ENCODE assay signal across 1 cellular context in the genomic region with DNA sequence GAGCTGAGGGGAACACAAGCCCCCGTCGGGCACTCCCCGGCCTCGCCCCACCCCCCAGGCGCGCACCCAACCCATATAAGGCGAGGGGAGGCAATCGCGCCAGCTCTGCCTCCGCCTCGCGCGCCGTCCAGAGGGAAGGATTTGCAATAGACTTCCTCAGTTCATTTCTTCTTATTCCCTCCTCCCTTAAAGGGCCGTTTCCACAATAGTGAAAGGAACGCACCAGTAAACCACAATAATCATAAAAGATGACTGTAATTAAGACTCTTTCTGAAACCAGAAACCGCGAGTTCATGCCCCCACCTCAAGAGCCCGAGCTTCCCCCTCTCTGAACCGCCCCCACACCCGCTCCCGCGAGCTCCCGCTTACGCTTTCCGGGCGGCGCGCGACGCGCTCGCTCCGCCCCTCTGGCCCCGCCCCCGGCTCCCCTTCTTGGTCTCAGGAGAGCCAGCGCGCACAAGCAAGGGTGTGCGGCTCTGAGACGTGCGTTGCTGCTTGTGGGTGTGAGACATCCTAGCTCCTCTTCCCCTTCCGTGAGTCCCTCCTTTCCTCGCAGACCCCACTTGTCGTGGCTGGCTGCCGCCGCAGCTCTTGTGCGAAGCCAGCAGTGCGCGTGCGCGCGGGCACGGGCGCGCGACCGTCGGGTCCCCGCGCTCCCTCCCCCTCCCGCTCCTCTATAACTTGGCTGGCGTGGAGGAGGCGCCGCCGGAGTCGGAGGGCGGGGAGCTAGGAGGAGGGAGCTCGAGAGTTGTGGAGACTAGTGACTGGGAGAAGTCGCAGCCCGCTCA.
A peak's percentile ranks its signal among the peaks of the same experiment; 100 is the strongest.
TF ChIP-seq lines count a peak whose summit lies in the region.

A gene with protein sequence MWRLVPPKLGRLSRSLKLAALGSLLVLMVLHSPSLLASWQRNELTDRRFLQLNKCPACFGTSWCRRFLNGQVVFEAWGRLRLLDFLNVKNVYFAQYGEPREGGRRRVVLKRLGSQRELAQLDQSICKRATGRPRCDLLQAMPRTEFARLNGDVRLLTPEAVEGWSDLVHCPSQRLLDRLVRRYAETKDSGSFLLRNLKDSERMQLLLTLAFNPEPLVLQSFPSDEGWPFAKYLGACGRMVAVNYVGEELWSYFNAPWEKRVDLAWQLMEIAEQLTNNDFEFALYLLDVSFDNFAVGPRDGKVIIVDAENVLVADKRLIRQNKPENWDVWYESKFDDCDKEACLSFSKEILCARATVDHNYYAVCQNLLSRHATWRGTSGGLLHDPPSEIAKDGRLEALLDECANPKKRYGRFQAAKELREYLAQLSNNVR (plus strand): TSS at position 457 of the 788 bp plus-strand sequence. CDS start 510 bp downstream, outside the sequence.

TF ChIP-seq in K562, 482 proteins besides CTCF, POLR2A, EP300 and RAD21 (continued from another document and continues in another):
- TF ChIP-seq MAFF (IDR thresholded peaks at IDR 0.05; ENCODE audit: low read length) (no peak), ESRRB (CRISPR knock-in tag; IDR thresholded peaks at IDR 0.05; ENCODE audit: borderline replicate concordance) (no peak), ARHGAP35 (IDR thresholded peaks at IDR 0.05; ENCODE audit: partially characterized antibody) (no peak), ZNF707 (CRISPR knock-in tag; conservative IDR thresholded peaks at IDR 0.05) (no peak), CREB1 (IDR thresholded peaks at IDR 0.05) (peak; percentile 48), CREB1 (CRISPR knock-in tag; IDR thresholded peaks at IDR 0.05) (no peak; the same call in 1 of the 2 replicates), KAT2B (IDR thresholded peaks at IDR 0.05; ENCODE audit: low read depth, low read length) (no peak), TCF3 (CRISPR knock-in tag; IDR thresholded peaks at IDR 0.05) (no peak), RFX5 (IDR thresholded peaks at IDR 0.05; ENCODE audit: low read depth, low read length) (no peak), ZNF408 (CRISPR knock-in tag; IDR thresholded peaks at IDR 0.05; ENCODE audit: low read depth) (no peak), ZNF224 (CRISPR knock-in tag; IDR thresholded peaks at IDR 0.05) (no peak), KAT7 (CRISPR knock-in tag; IDR thresholded peaks at IDR 0.05; ENCODE audit: borderline replicate concordance) (peak; percentile 54; the same call in 1 of the 2 replicates), ZNF24 (IDR thresholded peaks at IDR 0.05) (peak; percentile 64; the same call in 1 of the 2 replicates), RBM15 (IDR thresholded peaks at IDR 0.05; ENCODE audit: insufficient read depth, low read length) (no peak), ARID1B (IDR thresholded peaks at IDR 0.05) (no peak; the same call in 1 of the 2 replicates), IRF2 (CRISPR knock-in tag; IDR thresholded peaks at IDR 0.05) (no peak), RHOXF2B (CRISPR knock-in tag; conservative IDR thresholded peaks at IDR 0.05) (no peak), ATF1 (CRISPR knock-in tag; IDR thresholded peaks at IDR 0.05) (no peak), ATF1 (tag; IDR thresholded peaks at IDR 0.05) (peak; percentile 67), MBD2 (IDR thresholded peaks at IDR 0.05; ENCODE audit: borderline replicate concordance, low read depth) (peak; percentile 57; the same call in 1 of the 2 replicates), ZNF785 (CRISPR knock-in tag; IDR thresholded peaks at IDR 0.05) (no peak), GTF2A2 (tag; IDR thresholded peaks at IDR 0.05) (no peak), BRD9 (IDR thresholded peaks at IDR 0.05; ENCODE audit: low read depth, partially characterized antibody) (no peak), FOXJ2 (tag; IDR thresholded peaks at IDR 0.05) (peak; percentile 31; the same call in 1 of the 2 replicates), KHSRP (IDR thresholded peaks at IDR 0.05) (no peak)
- TF ChIP-seq, protein P1, sequence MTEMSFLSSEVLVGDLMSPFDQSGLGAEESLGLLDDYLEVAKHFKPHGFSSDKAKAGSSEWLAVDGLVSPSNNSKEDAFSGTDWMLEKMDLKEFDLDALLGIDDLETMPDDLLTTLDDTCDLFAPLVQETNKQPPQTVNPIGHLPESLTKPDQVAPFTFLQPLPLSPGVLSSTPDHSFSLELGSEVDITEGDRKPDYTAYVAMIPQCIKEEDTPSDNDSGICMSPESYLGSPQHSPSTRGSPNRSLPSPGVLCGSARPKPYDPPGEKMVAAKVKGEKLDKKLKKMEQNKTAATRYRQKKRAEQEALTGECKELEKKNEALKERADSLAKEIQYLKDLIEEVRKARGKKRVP (CRISPR knock-in tag; IDR thresholded peaks at IDR 0.05), result peak; percentile 49; the same call in 1 of the 2 replicates
- TF ChIP-seq, protein P2, sequence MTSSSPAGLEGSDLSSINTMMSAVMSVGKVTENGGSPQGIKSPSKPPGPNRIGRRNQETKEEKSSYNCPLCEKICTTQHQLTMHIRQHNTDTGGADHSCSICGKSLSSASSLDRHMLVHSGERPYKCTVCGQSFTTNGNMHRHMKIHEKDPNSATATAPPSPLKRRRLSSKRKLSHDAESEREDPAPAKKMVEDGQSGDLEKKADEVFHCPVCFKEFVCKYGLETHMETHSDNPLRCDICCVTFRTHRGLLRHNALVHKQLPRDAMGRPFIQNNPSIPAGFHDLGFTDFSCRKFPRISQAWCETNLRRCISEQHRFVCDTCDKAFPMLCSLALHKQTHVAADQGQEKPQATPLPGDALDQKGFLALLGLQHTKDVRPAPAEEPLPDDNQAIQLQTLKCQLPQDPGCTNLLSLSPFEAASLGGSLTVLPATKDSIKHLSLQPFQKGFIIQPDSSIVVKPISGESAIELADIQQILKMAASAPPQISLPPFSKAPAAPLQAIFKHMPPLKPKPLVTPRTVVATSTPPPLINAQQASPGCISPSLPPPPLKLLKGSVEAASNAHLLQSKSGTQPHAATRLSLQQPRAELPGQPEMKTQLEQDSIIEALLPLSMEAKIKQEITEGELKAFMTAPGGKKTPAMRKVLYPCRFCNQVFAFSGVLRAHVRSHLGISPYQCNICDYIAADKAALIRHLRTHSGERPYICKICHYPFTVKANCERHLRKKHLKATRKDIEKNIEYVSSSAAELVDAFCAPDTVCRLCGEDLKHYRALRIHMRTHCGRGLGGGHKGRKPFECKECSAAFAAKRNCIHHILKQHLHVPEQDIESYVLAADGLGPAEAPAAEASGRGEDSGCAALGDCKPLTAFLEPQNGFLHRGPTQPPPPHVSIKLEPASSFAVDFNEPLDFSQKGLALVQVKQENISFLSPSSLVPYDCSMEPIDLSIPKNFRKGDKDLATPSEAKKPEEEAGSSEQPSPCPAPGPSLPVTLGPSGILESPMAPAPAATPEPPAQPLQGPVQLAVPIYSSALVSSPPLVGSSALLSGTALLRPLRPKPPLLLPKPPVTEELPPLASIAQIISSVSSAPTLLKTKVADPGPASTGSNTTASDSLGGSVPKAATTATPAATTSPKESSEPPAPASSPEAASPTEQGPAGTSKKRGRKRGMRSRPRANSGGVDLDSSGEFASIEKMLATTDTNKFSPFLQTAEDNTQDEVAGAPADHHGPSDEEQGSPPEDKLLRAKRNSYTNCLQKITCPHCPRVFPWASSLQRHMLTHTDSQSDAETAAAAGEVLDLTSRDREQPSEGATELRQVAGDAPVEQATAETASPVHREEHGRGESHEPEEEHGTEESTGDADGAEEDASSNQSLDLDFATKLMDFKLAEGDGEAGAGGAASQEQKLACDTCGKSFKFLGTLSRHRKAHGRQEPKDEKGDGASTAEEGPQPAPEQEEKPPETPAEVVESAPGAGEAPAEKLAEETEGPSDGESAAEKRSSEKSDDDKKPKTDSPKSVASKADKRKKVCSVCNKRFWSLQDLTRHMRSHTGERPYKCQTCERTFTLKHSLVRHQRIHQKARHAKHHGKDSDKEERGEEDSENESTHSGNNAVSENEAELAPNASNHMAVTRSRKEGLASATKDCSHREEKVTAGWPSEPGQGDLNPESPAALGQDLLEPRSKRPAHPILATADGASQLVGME (CRISPR knock-in tag; IDR thresholded peaks at IDR 0.05), result 0 out of 2 replicates have a peak, but pooled peaks have one; percentile 19
- TF ChIP-seq, protein P3, sequence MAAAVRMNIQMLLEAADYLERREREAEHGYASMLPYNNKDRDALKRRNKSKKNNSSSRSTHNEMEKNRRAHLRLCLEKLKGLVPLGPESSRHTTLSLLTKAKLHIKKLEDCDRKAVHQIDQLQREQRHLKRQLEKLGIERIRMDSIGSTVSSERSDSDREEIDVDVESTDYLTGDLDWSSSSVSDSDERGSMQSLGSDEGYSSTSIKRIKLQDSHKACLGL (CRISPR knock-in tag; IDR thresholded peaks at IDR 0.05; ENCODE audit: borderline replicate concordance, poor library complexity, severe bottlenecking), result no peak
- TF ChIP-seq, protein P4, sequence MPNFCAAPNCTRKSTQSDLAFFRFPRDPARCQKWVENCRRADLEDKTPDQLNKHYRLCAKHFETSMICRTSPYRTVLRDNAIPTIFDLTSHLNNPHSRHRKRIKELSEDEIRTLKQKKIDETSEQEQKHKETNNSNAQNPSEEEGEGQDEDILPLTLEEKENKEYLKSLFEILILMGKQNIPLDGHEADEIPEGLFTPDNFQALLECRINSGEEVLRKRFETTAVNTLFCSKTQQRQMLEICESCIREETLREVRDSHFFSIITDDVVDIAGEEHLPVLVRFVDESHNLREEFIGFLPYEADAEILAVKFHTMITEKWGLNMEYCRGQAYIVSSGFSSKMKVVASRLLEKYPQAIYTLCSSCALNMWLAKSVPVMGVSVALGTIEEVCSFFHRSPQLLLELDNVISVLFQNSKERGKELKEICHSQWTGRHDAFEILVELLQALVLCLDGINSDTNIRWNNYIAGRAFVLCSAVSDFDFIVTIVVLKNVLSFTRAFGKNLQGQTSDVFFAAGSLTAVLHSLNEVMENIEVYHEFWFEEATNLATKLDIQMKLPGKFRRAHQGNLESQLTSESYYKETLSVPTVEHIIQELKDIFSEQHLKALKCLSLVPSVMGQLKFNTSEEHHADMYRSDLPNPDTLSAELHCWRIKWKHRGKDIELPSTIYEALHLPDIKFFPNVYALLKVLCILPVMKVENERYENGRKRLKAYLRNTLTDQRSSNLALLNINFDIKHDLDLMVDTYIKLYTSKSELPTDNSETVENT (CRISPR knock-in tag; IDR thresholded peaks at IDR 0.05), result peak; percentile 92
- TF ChIP-seq, protein P5, sequence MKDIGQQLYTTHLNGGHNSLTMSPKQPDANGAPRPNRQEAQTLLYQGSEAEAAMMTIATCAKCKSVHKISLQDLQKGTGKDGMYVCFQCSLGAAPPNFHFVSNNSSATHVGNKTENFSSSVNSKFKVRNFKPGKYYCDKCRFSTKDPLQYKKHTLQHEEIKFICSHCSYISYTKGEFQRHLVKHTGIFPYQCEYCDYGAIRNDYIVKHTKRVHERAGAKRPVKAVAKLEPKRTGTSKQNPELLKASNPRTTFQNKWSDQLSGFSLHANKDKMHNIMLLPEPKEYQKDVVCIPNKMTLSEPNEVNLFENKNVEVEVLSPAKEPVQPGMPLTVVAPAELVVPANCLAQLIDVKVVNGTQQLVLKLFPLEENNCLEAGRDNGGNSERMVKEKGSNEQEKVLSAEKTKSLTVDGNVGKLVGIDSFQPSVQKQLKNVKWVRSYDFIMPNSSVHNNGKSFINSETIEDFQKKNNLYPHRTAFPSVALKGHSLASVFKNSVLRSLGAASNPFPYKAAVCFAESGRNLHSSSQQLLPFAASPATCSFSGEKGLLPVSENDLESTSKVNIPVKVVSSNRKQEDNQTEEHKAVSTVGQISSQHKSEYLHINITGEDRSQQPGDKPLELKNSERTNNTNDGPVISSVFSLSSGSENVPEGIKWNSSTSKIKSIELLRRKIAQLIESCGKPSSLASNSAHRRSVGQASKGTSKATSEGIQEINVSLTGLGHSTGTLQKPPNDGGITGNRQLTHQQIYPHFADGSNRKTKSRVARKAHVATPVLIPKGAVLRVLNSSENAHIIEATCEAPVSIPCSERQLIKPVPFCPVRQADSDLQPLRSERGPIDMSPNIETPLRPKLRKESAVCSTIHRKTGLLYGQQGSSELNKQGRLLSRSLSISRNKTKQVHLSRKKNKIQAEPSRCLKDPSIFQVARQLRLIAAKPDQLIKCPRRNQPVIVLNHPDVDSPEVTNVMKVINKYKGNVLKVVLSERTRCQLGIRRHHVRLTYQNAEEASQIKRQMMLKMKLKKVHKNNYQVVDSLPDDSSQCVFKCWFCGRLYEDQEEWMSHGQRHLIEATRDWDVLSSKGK (CRISPR knock-in tag; IDR thresholded peaks at IDR 0.05), result no peak
- TF ChIP-seq, protein P6, sequence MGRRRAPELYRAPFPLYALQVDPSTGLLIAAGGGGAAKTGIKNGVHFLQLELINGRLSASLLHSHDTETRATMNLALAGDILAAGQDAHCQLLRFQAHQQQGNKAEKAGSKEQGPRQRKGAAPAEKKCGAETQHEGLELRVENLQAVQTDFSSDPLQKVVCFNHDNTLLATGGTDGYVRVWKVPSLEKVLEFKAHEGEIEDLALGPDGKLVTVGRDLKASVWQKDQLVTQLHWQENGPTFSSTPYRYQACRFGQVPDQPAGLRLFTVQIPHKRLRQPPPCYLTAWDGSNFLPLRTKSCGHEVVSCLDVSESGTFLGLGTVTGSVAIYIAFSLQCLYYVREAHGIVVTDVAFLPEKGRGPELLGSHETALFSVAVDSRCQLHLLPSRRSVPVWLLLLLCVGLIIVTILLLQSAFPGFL (CRISPR knock-in tag; IDR thresholded peaks at IDR 0.05), result no peak
- TF ChIP-seq, protein P7, sequence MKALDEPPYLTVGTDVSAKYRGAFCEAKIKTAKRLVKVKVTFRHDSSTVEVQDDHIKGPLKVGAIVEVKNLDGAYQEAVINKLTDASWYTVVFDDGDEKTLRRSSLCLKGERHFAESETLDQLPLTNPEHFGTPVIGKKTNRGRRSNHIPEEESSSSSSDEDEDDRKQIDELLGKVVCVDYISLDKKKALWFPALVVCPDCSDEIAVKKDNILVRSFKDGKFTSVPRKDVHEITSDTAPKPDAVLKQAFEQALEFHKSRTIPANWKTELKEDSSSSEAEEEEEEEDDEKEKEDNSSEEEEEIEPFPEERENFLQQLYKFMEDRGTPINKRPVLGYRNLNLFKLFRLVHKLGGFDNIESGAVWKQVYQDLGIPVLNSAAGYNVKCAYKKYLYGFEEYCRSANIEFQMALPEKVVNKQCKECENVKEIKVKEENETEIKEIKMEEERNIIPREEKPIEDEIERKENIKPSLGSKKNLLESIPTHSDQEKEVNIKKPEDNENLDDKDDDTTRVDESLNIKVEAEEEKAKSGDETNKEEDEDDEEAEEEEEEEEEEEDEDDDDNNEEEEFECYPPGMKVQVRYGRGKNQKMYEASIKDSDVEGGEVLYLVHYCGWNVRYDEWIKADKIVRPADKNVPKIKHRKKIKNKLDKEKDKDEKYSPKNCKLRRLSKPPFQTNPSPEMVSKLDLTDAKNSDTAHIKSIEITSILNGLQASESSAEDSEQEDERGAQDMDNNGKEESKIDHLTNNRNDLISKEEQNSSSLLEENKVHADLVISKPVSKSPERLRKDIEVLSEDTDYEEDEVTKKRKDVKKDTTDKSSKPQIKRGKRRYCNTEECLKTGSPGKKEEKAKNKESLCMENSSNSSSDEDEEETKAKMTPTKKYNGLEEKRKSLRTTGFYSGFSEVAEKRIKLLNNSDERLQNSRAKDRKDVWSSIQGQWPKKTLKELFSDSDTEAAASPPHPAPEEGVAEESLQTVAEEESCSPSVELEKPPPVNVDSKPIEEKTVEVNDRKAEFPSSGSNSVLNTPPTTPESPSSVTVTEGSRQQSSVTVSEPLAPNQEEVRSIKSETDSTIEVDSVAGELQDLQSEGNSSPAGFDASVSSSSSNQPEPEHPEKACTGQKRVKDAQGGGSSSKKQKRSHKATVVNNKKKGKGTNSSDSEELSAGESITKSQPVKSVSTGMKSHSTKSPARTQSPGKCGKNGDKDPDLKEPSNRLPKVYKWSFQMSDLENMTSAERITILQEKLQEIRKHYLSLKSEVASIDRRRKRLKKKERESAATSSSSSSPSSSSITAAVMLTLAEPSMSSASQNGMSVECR (CRISPR knock-in tag; IDR thresholded peaks at IDR 0.05), result no peak
- TF ChIP-seq, protein P8, sequence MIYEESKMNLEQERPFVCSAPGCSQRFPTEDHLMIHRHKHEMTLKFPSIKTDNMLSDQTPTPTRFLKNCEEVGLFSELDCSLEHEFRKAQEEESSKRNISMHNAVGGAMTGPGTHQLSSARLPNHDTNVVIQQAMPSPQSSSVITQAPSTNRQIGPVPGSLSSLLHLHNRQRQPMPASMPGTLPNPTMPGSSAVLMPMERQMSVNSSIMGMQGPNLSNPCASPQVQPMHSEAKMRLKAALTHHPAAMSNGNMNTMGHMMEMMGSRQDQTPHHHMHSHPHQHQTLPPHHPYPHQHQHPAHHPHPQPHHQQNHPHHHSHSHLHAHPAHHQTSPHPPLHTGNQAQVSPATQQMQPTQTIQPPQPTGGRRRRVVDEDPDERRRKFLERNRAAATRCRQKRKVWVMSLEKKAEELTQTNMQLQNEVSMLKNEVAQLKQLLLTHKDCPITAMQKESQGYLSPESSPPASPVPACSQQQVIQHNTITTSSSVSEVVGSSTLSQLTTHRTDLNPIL (CRISPR knock-in tag; IDR thresholded peaks at IDR 0.05), result no peak
